ENCODE assay signal across 8 cellular contexts in genomic region chr4:30717208-30718020, GRCh38. TPM values are rescaled to one million over a fixed set of nuclear protein-coding genes. Genes with fewer than 3 reads are reported as not detected.
DNase-seq lines count a peak whose midpoint lies in the region; ATAC-seq lines count a peak whose summit lies in the region.

No MANE protein-coding gene starts in this region.

- peaks cover 7% of the 10 kb centered on the region for H3K27me3 ChIP-seq in trophoblast cell (ENCODE audit: insufficient read depth, low read length)

- H4K91ac ChIP-seq in trophoblast cell (ENCODE audit: low read depth, low read length) = peak overlapping the region; percentile 77

- intact Hi-C loops in left ventricle myocardium superior (cut with micrococcal nuclease) = no loop called here

- peaks cover 46% of the 10 kb centered on the region for H3K79me1 ChIP-seq in trophoblast cell (ENCODE audit: low read length)

- H3K18ac ChIP-seq in trophoblast cell (ENCODE audit: low read length) = peak overlapping the region; percentile 96

- peaks cover 4% of the 10 kb centered on the region in 2 experiments for H3K4me1 ChIP-seq in trophoblast cell (ENCODE audit: control insufficient read depth in 1 of 2, insufficient read depth in 2 of 2, low read length in 2 of 2)

- H4K12ac ChIP-seq in trophoblast cell (ENCODE audit: low read depth, low read length) = peak overlapping the region; percentile 3

- H3K27ac ChIP-seq in trophoblast cell (ENCODE audit: low read depth, low read length) = peak overlapping the region; percentile 87

- no CpG with 5 or more reads among the region's 55 CpGs for WGBS in trophoblast cell (ENCODE audit: extremely low coverage, insufficient coverage, insufficient read length)

- H3K4me2 ChIP-seq in trophoblast cell (ENCODE audit: low read length) = peak overlapping the region; percentile 90

- no peak overlapping the region for H2AK5ac ChIP-seq in trophoblast cell (ENCODE audit: low read length)

- H3K4me3 ChIP-seq in GM08714 (ENCODE audit: low read length) = peak overlapping the region; percentile 12; the same call in 1 of the 2 replicates
- peak overlapping the region; percentile 70 for H3K4me3 ChIP-seq in trophoblast cell (ENCODE audit: low read depth, low read length)

- H2BK12ac ChIP-seq in trophoblast cell (ENCODE audit: low read length) = peak overlapping the region; percentile 77

- H3K23ac ChIP-seq in trophoblast cell (ENCODE audit: low read length) = no peak overlapping the region

- H3K36me3 ChIP-seq in trophoblast cell (ENCODE audit: control insufficient read depth in 1 of 2, insufficient read depth in 2 of 2, low read length in 2 of 2) = peaks cover 3 to 4% of the 10 kb centered on the region in 2 experiments

- ATAC-seq in left ventricle myocardium superior = peak; percentile 20
- no peak for ATAC-seq in GM18519 (IDR thresholded peaks at IDR 0.05; ENCODE audit: low FRiP score, unreplicated experiment)

- peak overlapping the region; percentile 91 for H2BK120ac ChIP-seq in trophoblast cell (ENCODE audit: insufficient read depth, low read length, poor library complexity)

- H4K8ac ChIP-seq in trophoblast cell (ENCODE audit: low read depth, low read length) = peak overlapping the region; percentile 82

- DNase-seq in A172 (ENCODE audit: low spot score) = peak; percentile 74
- peak; percentile 84 for DNase-seq in NCI-H146 (lab: John Stamatoyannopoulos, UW)
- DNase-seq in amygdala (lab: John Stamatoyannopoulos, UW) = peak in 54 of 56 donors; percentile 20 to 84 (median 58)
- DNase-seq in left ventricle myocardium superior = peak; percentile 54
- peak in 1 of 2 donors; percentile 5 for DNase-seq in trophoblast cell
- DNase-seq in cerebellar cortex (ENCODE audit: low spot score) = no peak

- peak overlapping the region; percentile 91 for H3K14ac ChIP-seq in trophoblast cell (ENCODE audit: low read length)

- peaks cover 28% of the 10 kb centered on the region for H3K79me2 ChIP-seq in trophoblast cell (ENCODE audit: control insufficient read depth, insufficient read depth, low read length, poor library complexity)

- peak overlapping the region; percentile 93 for H2BK5ac ChIP-seq in trophoblast cell (ENCODE audit: low read depth, low read length, poor library complexity)

- peak overlapping the region; percentile 78 for H3K9ac ChIP-seq in trophoblast cell (ENCODE audit: low read length)

- H3K9me3 ChIP-seq in trophoblast cell (ENCODE audit: insufficient read depth, low read depth, low read length) = peaks cover 3% of the 10 kb centered on the region

- peak overlapping the region; percentile 70 for H3K4ac ChIP-seq in trophoblast cell (ENCODE audit: low read depth, low read length)

- peak overlapping the region; percentile 9 for H2AFZ ChIP-seq in trophoblast cell (ENCODE audit: insufficient read depth, low read length, poor library complexity)

RNA-seq across cellular contexts. Expression of gene PCDH7, which starts 2.8 kb away (rescaled TPM):
- total RNA-seq in A172 (2014; rRNA removed; shearing (Covaris generic)) = 26.1 and 38.6 TPM in 2 replicates
- 53.4 TPM for total RNA-seq in left ventricle myocardium superior
- 28.5 and 30.7 TPM in 2 replicates for polyA plus RNA-seq in trophoblast cell (2013)
